Comparison of ENCODE assay signal across 2 cellular contexts in genomic region chr1:235631816-235632215, GRCh38.
TF ChIP-seq lines count a peak whose summit lies in the region.

No MANE protein-coding gene starts in this region.

TF ChIP-seq in SK-N-SH, 30 proteins besides CTCF, POLR2A, EP300 and RAD21 (continued from another document):
- no peak for TF ChIP-seq IRF3 (IDR thresholded peaks at IDR 0.05; ENCODE audit: low read depth, low read length)
- TF ChIP-seq GATA2 (CRISPR knock-in tag; IDR thresholded peaks at IDR 0.05): no peak
- TF ChIP-seq RFX5 (IDR thresholded peaks at IDR 0.05; ENCODE audit: low read length): no peak
- no peak for TF ChIP-seq FOSL2 (IDR thresholded peaks at IDR 0.05; ENCODE audit: borderline replicate concordance, low read depth)
- TF ChIP-seq ELF1 (IDR thresholded peaks at IDR 0.05): no peak
- TF ChIP-seq TCF12 (IDR thresholded peaks at IDR 0.05): no peak
- TF ChIP-seq JUND (IDR thresholded peaks at IDR 0.05): no peak
- no peak for TF ChIP-seq NRF1 (IDR thresholded peaks at IDR 0.05; ENCODE audit: low read depth, low read length)

TF ChIP-seq in WTC11, 78 proteins besides CTCF, POLR2A, EP300 and RAD21 (continued from another document):
- TF ChIP-seq AR (CRISPR knock-in tag; IDR thresholded peaks at IDR 0.05): no peak
- TF ChIP-seq ZBTB43 (CRISPR knock-in tag; IDR thresholded peaks at IDR 0.05): no peak
- TF ChIP-seq ZNF121 (CRISPR knock-in tag; IDR thresholded peaks at IDR 0.05): no peak
- no peak for TF ChIP-seq ATF3 (CRISPR knock-in tag; conservative IDR thresholded peaks at IDR 0.05)
- no peak for TF ChIP-seq CREB1 (CRISPR knock-in tag; IDR thresholded peaks at IDR 0.05)
